In the genomic region with DNA sequence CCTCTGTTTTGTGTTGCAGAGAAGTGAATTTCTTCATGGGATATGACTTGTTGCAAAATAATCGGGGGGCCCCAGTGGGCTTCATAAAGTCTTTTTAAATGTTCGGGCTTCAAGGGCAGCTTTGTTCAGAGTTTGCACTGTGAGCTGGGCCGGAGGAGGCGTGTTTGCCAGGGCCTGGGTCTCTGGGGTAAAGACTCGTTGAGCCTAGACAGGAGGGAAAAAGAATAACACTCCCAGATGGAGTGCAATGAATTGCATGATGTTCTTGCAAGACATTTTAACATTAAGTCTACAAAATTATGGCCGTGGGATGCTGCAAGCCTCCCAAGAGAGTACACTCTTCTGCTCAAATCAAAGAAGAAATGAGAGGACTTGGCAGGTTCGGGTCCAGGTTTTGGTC, we compare ENCODE assay signal across 24 cellular contexts. TPM values are rescaled to one million over a fixed set of nuclear protein-coding genes. Genes with fewer than 3 reads are reported as not detected.
"Had no signal": no experiment of that assay in that cellular context is flagged by ENCODE, and none has a peak within 500 bp of the region (broad histone marks: within the 10 kb centered on the region; RNA-seq: fewer than 3 reads in every experiment).

No MANE protein-coding gene starts in this region.

- H3K4me1 Mint-ChIP-seq: stimulated activated memory B cell treated with anti-CD40 and anti-IgM and Interleukin-4, amounts not matched to agents 10 μg/mL and 1 μg/mL and 100 μg/mL, for 72 hours had no signal

- H3K36me3 Mint-ChIP-seq: naive thymus-derived CD8-positive, alpha-beta T cell; stimulated activated memory B cell treated with anti-CD40 and anti-IgM and Interleukin-4, amounts not matched to agents 10 μg/mL and 1 μg/mL and 100 μg/mL, for 72 hours had no signal

- H3K9me3 ChIP-seq: esophagus squamous epithelium, heart right ventricle, left lung, lower lobe of right lung, neutrophil, pancreas, sigmoid colon, thoracic aorta, tibial nerve, upper lobe of right lung, uterus had no signal

- H3K9me3 Mint-ChIP-seq: effector memory CD8-positive, alpha-beta T cell; naive thymus-derived CD8-positive, alpha-beta T cell; neural crest cell; stimulated activated memory B cell treated with anti-CD40 and anti-IgM and Interleukin-4, amounts not matched to agents 10 μg/mL and 1 μg/mL and 100 μg/mL, for 72 hours had no signal

- ATAC-seq: effector memory CD8-positive, alpha-beta T cell; left lung; lower lobe of right lung; naive thymus-derived CD8-positive, alpha-beta T cell; pancreas; stimulated activated memory B cell treated with anti-CD40 and anti-IgM and Interleukin-4, amounts not matched to agents 10 μg/mL and 1 μg/mL and 100 μg/mL, for 72 hours; stimulated activated naive CD8-positive, alpha-beta T cell treated with anti-CD3 and anti-CD28 coated beads, Interleukin-15, Interleukin-2, amounts not matched to agents 100 U/mL and 50 U/mL, for 24 hours; upper lobe of right lung had no signal

- H3K36me3 ChIP-seq: esophagus squamous epithelium, heart right ventricle, left lung, lower lobe of right lung, neutrophil, pancreas, sigmoid colon, thoracic aorta, tibial nerve, upper lobe of right lung, uterus had no signal

- H3K27ac ChIP-seq: esophagus squamous epithelium, heart right ventricle, left lung, lower lobe of right lung, neutrophil, pancreas, thoracic aorta, tibial nerve, upper lobe of right lung had no signal

- DNase-seq: cortex of kidney; effector memory CD8-positive, alpha-beta T cell; erythroblast; esophagus squamous epithelium; foreskin melanocyte; glutamatergic neuron; heart right ventricle; hippocampal formation; left cardiac atrium; left lung; lower lobe of right lung; naive thymus-derived CD8-positive, alpha-beta T cell; pancreas; sigmoid colon; stimulated activated CD4-positive, alpha-beta T cell treated with anti-CD3 and anti-CD28 coated beads, Interleukin-2, amount 100 ng/mL, for 24 hours; stimulated activated CD4-positive, alpha-beta T cell treated with anti-CD3 and anti-CD28 coated beads, Interleukin-4, amount 100 ng/mL, for 4 hours; stimulated activated naive CD8-positive, alpha-beta T cell treated with anti-CD3 and anti-CD28 coated beads, Interleukin-15, Interleukin-2, amounts not matched to agents 100 U/mL and 50 U/mL, for 24 hours; upper lobe of right lung; uterus had no signal

- H3K4me1 ChIP-seq: lower lobe of right lung, pancreas had no signal

- H3K4me3 Mint-ChIP-seq: effector memory CD8-positive, alpha-beta T cell; naive thymus-derived CD8-positive, alpha-beta T cell; neural crest cell; stimulated activated memory B cell treated with anti-CD40 and anti-IgM and Interleukin-4, amounts not matched to agents 10 μg/mL and 1 μg/mL and 100 μg/mL, for 72 hours had no signal

- H3K4me3 ChIP-seq: esophagus squamous epithelium, heart right ventricle, left lung, lower lobe of right lung, pancreas, sigmoid colon, thoracic aorta, tibial nerve, upper lobe of right lung, uterus had no signal

- H3K27me3 ChIP-seq: esophagus squamous epithelium, left lung, sigmoid colon, tibial nerve, upper lobe of right lung, uterus had no signal

- H3K27ac Mint-ChIP-seq: effector memory CD8-positive, alpha-beta T cell; naive thymus-derived CD8-positive, alpha-beta T cell; stimulated activated memory B cell treated with anti-CD40 and anti-IgM and Interleukin-4, amounts not matched to agents 10 μg/mL and 1 μg/mL and 100 μg/mL, for 72 hours had no signal

RNA-seq across cellular contexts. Expression of a gene that starts 23.6 kb away (rescaled TPM):
- total RNA-seq: naive thymus-derived CD8-positive, alpha-beta T cell; neural crest cell had no signal
- polyA plus RNA-seq: naive thymus-derived CD8-positive, alpha-beta T cell had no signal
